Comparison of ENCODE assay signal across 16 cellular contexts in the genomic region with DNA sequence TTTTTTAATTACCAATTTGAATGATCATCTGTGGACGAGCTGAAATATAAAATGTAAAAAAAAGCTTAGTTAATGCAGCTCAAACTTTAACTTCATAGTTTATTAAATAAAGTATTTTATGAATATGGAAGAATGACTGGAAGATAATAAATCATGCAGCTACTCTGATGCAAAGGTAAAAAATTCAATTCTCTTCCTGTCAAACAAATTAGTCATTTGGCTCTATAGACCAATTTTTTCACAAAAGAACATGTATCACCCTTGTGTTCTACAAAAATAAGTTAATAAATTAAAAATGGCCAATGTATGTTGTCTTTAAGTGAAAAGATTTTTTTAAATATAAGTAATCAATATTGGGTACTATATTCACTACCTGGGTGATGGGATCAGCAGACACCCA. TPM values are rescaled to one million over a fixed set of nuclear protein-coding genes. Genes with fewer than 3 reads are reported as not detected.
DNase-seq lines count a peak whose midpoint lies in the region; ATAC-seq, FAIRE-seq and TF ChIP-seq lines count a peak whose summit lies in the region.
"Had no signal": no experiment of that assay in that cellular context is flagged by ENCODE, and none has a peak within 500 bp of the region (broad histone marks: within the 10 kb centered on the region; RNA-seq: fewer than 3 reads in every experiment).

No MANE protein-coding gene starts in this region.

- TF ChIP-seq RAD21 in HepG2 (CRISPR knock-in tag; IDR thresholded peaks at IDR 0.05) = no peak

- H3K4me2 ChIP-seq in PC-3 (ENCODE audit: low read length) (no peak overlapping the region), HepG2 (ENCODE audit: low read depth, low read length) (no peak overlapping the region)
- H3K4me2 ChIP-seq: BLaER1 had no signal

- H3K4me1 ChIP-seq in PC-3 (ENCODE audit: insufficient read depth, low read length) (peaks cover 6% of the 10 kb centered on the region; the same call in 1 of the 2 replicates), HepG2 (ENCODE audit: insufficient read depth, low read length) (no peaks in the 10 kb centered on the region)
- H3K4me1 ChIP-seq: BLaER1, HAP-1 had no signal

- no peaks in the 10 kb centered on the region for H3K79me2 ChIP-seq in PC-3 (ENCODE audit: low read length)
- H3K79me2 ChIP-seq in HepG2 (ENCODE audit: insufficient read depth, low read length) = no peaks in the 10 kb centered on the region

- H3F3A ChIP-seq in PC-3 (ENCODE audit: low read length, unreplicated experiment) = no peaks in the 10 kb centered on the region

- DNase-seq in ELR (ENCODE audit: low read depth) = peak; percentile 38
- peak; percentile 42 for DNase-seq in PC-3
- DNase-seq in dermis blood vessel endothelial cell = peak; percentile 25
- peak; percentile 15 for DNase-seq in iris pigment epithelial cell (ENCODE audit: low read depth)
- no peak for DNase-seq in HepG2 (ENCODE audit: low spot score)
- no peak for DNase-seq in caudate nucleus (lab: John Stamatoyannopoulos, UW)
- DNase-seq: 8988T; CD4-positive, alpha-beta memory T cell; DMS153; DMS79; GF-D8 had no signal

- ATAC-seq in PC-3 (peak; percentile 73), HepG2 (no peak), HG03139 (IDR thresholded peaks at IDR 0.05; ENCODE audit: unreplicated experiment) (no peak), HG02759 (IDR thresholded peaks at IDR 0.05; ENCODE audit: unreplicated experiment) (no peak)

- in situ Hi-C loops in HepG2 (cut with HindIII; ENCODE audit: extremely low pct_ligation_motif_present, low pct_unique_long_range_greater_than_20kb) = no loop called here

- TF ChIP-seq EP300 in HepG2 (IDR thresholded peaks at IDR 0.05; ENCODE audit: low read depth in 2 of 2, low read length in 2 of 2) (no peak), HepG2 (CRISPR knock-in tag; IDR thresholded peaks at IDR 0.05; ENCODE audit: borderline replicate concordance) (no peak)

- H3K36me3 ChIP-seq in PC-3 (ENCODE audit: low read depth, low read length) = peaks cover 27% of the 10 kb centered on the region; the same call in 1 of the 2 replicates
- H3K36me3 ChIP-seq in HepG2 (replicated peaks in 1 of 2; ENCODE audit: control insufficient read depth in 1 of 2, insufficient read depth in 2 of 2, low read length in 2 of 2) = peaks cover 10 to 57% of the 10 kb centered on the region in 2 experiments

- H3K27me3 ChIP-seq in PC-3 (ENCODE audit: low read length) (no peaks in the 10 kb centered on the region), HepG2 (ENCODE audit: control insufficient read depth in 1 of 2, insufficient read depth in 2 of 2, low read length in 2 of 2) (no peaks in the 10 kb centered on the region)
- H3K27me3 ChIP-seq: BLaER1 had no signal

- H3K27ac ChIP-seq in PC-3 (ENCODE audit: low read length) = no peak overlapping the region
- H3K27ac ChIP-seq in HepG2 (ENCODE audit: extremely low read length, insufficient read depth, low read length) = no peak overlapping the region
- no peak overlapping the region for H3K27ac ChIP-seq in caudate nucleus (ENCODE audit: low read depth, low read length)
- H3K27ac ChIP-seq: BLaER1 had no signal

- H3K9ac ChIP-seq in PC-3 (ENCODE audit: low read length) (no peak overlapping the region), HepG2 (ENCODE audit: insufficient read depth, low read depth, low read length) (no peak overlapping the region)
- H3K9ac ChIP-seq: BLaER1 had no signal

- whole genome bisulfite sequencing in HepG2 (ENCODE audit: low lambda C conversion rate) = 96% methylated on average over 1 of the region's 1 CpG

- CTCF ChIA-PET in PC-3 (lab: Charles Lee) = no interaction called here
- CTCF ChIA-PET in HepG2 (lab: Yijun Ruan, JAX; ENCODE audit: low intra/inter-chr PET ratio, low total read pairs) = no interaction called here

- intact Hi-C loops in PC-3 (cut with micrococcal nuclease) = no loop called here
- intact Hi-C loops in HepG2 (cut with micrococcal nuclease; ENCODE audit: unreplicated experiment) = no loop called here

- no peaks in the 10 kb centered on the region for H3K9me3 ChIP-seq in PC-3 (ENCODE audit: low read length)
- H3K9me3 ChIP-seq in HepG2 (ENCODE audit: low read length) = no peaks in the 10 kb centered on the region
- H3K9me3 ChIP-seq: BLaER1, HAP-1 had no signal

- H3K4me3 ChIP-seq in PC-3 (ENCODE audit: low read length) (no peak overlapping the region), HepG2 (replicated peaks in 1 of 3; ENCODE audit: insufficient read depth in 1 of 3, low read depth in 2 of 3, low read length in 3 of 3) (no peak overlapping the region)
- H3K4me3 ChIP-seq: BLaER1, HAP-1 had no signal

- no peak for FAIRE-seq in HepG2 (lab: Jason Lieb, UNC)
- FAIRE-seq: HTR-8/SVneo had no signal

- TF ChIP-seq POLR2A in HepG2 (IDR thresholded peaks at IDR 0.05; ENCODE audit: insufficient read depth in 1 of 2, low read depth in 2 of 2, low read length in 2 of 2) = no peak

- H3K9me2 ChIP-seq in PC-3 (replicated peaks; ENCODE audit: low read length) = no peaks in the 10 kb centered on the region

- no peaks in the 10 kb centered on the region for H4K20me1 ChIP-seq in PC-3 (ENCODE audit: low read length)
- H4K20me1 ChIP-seq in HepG2 (ENCODE audit: insufficient read depth, low read length) = no peaks in the 10 kb centered on the region
- H4K20me1 ChIP-seq: BLaER1 had no signal

- POLR2A ChIA-PET in PC-3 (lab: Charles Lee; ENCODE audit: unreplicated experiment) (interaction anchor here (0.6 kb wide), 1 partner anchor 27 kb away, joined by 18 read pairs; no protein-coding TSS in a partner anchor), HepG2 (lab: Yijun Ruan, JAX) (no interaction called here)

- BruUV-seq in PC-3 (replicated peaks; lab: Mats Ljungman, UMichigan) (no TSS peak), HepG2 (replicated peaks; lab: Mats Ljungman, UMichigan) (no TSS peak)

- TF ChIP-seq CTCF in PC-3 (conservative IDR thresholded peaks at IDR 0.05; ENCODE audit: low read depth, low read length) (no peak), HepG2 (CRISPR knock-in tag; IDR thresholded peaks at IDR 0.05) (no peak)

- H2AFZ ChIP-seq in PC-3 (ENCODE audit: low read length) (no peak overlapping the region), HepG2 (ENCODE audit: low read length) (no peak overlapping the region)

RNA-seq across cellular contexts. Expression of a gene that starts 26.2 kb away (rescaled TPM):
- total RNA-seq in PC-3 (2014; rRNA removed) (29.9 and 43.6 TPM in 2 replicates), dermis blood vessel endothelial cell (26.9 and 46.9 TPM in 2 replicates), HepG2 (2016; rRNA removed; fragmentation: Illumina TruSeq; extraction: Trizol) (95.8 and 128 TPM in 2 replicates)
- total RNA-seq in HepG2 (2016; cell fraction: cytosol; rRNA removed; fragmentation: Illumina TruSeq; extraction: Trizol; ENCODE audit: low read depth) = 30.2 and 32.2 TPM in 2 replicates
- 93.9 and 124 TPM in 2 replicates for total RNA-seq in HepG2 (2016; cell fraction: insoluble cytoplasmic fraction; rRNA removed; fragmentation: Illumina TruSeq; extraction: Trizol)
- total RNA-seq in HepG2 (2016; cell fraction: membrane; rRNA removed; fragmentation: Illumina TruSeq; extraction: Trizol) = 32.7 and 38.7 TPM in 2 replicates
- total RNA-seq in HepG2 (2016; cell fraction: nucleus; rRNA removed; fragmentation: Illumina TruSeq; extraction: Trizol) = 63.2 and 66.3 TPM in 2 replicates
- 28.2 and 38.6 TPM in 2 replicates for polyA plus RNA-seq in HepG2 (2011; rRNA removed)
- 17.6 and 18.4 TPM in 2 replicates for polyA plus RNA-seq in HepG2 (2011; cell fraction: cytosol; rRNA removed)
- 30.3 and 35.7 TPM in 2 replicates for polyA plus RNA-seq in HepG2 (2011; cell fraction: nucleus; rRNA removed)
- polyA plus RNA-seq in HepG2 (2012) = 40.5 and 59.2 TPM in 2 replicates
- polyA plus RNA-seq in HepG2 (2016; cell fraction: cytosol; fragmentation: Illumina TruSeq; extraction: Trizol; ENCODE audit: low read depth) = 23.2 and 23.4 TPM in 2 replicates
- 124 and 130 TPM in 2 replicates for polyA plus RNA-seq in HepG2 (2016; cell fraction: insoluble cytoplasmic fraction; fragmentation: Illumina TruSeq; extraction: Trizol; ENCODE audit: low read depth)
- polyA plus RNA-seq in HepG2 (2016; cell fraction: membrane; fragmentation: Illumina TruSeq; extraction: Trizol; ENCODE audit: low read depth) = 25.9 and 27.7 TPM in 2 replicates
- 118 and 135 TPM in 2 replicates for polyA plus RNA-seq in HepG2 (2016; cell fraction: nucleus; fragmentation: Illumina TruSeq; extraction: Trizol; ENCODE audit: insufficient read depth, low read depth)
- polyA minus RNA-seq in HepG2 (2011; rRNA and poly(A)+ RNA removed; ENCODE audit: low replicate concordance) = 7.3 and 17.5 TPM in 2 replicates
- 10.3 and 17.3 TPM in 2 replicates for polyA minus RNA-seq in HepG2 (2011; cell fraction: cytosol; rRNA and poly(A)+ RNA removed)
- 26.2 and 26.4 TPM in 2 replicates for polyA minus RNA-seq in HepG2 (2011; cell fraction: nucleus; rRNA and poly(A)+ RNA removed)

RNA-seq across cellular contexts. Expression of a gene that starts 27.6 kb away (rescaled TPM):
- total RNA-seq in PC-3 (2014; rRNA removed) = 17.9 and 19.7 TPM in 2 replicates
- total RNA-seq in dermis blood vessel endothelial cell = 36.4 and 44.6 TPM in 2 replicates
- total RNA-seq in HepG2 (2016; rRNA removed; fragmentation: Illumina TruSeq; extraction: Trizol) = 29.0 and 51.1 TPM in 2 replicates
- 23.5 and 24.8 TPM in 2 replicates for total RNA-seq in HepG2 (2016; cell fraction: cytosol; rRNA removed; fragmentation: Illumina TruSeq; extraction: Trizol; ENCODE audit: low read depth)
- total RNA-seq in HepG2 (2016; cell fraction: insoluble cytoplasmic fraction; rRNA removed; fragmentation: Illumina TruSeq; extraction: Trizol) = 31.0 and 53.0 TPM in 2 replicates
- total RNA-seq in HepG2 (2016; cell fraction: membrane; rRNA removed; fragmentation: Illumina TruSeq; extraction: Trizol) = 24.4 and 24.7 TPM in 2 replicates
- total RNA-seq in HepG2 (2016; cell fraction: nucleus; rRNA removed; fragmentation: Illumina TruSeq; extraction: Trizol) = 45.9 and 47.6 TPM in 2 replicates
- polyA plus RNA-seq in HepG2 (2011; rRNA removed) = 24.5 and 27.8 TPM in 2 replicates
- polyA plus RNA-seq in HepG2 (2011; cell fraction: cytosol; rRNA removed) = 10.7 and 18.2 TPM in 2 replicates
- polyA plus RNA-seq in HepG2 (2011; cell fraction: nucleus; rRNA removed) = 6.3 and 8.1 TPM in 2 replicates
- polyA plus RNA-seq in HepG2 (2012) = 21.9 and 24.5 TPM in 2 replicates
- polyA plus RNA-seq in HepG2 (2016; cell fraction: cytosol; fragmentation: Illumina TruSeq; extraction: Trizol; ENCODE audit: low read depth) = 14.4 and 17.4 TPM in 2 replicates
- 25.0 and 27.4 TPM in 2 replicates for polyA plus RNA-seq in HepG2 (2016; cell fraction: insoluble cytoplasmic fraction; fragmentation: Illumina TruSeq; extraction: Trizol; ENCODE audit: low read depth)
- polyA plus RNA-seq in HepG2 (2016; cell fraction: membrane; fragmentation: Illumina TruSeq; extraction: Trizol; ENCODE audit: low read depth) = 14.3 and 16.1 TPM in 2 replicates
- 56.0 and 59.6 TPM in 2 replicates for polyA plus RNA-seq in HepG2 (2016; cell fraction: nucleus; fragmentation: Illumina TruSeq; extraction: Trizol; ENCODE audit: insufficient read depth, low read depth)
- polyA minus RNA-seq in HepG2 (2011; rRNA and poly(A)+ RNA removed; ENCODE audit: low replicate concordance) = 5.3 and 9.5 TPM in 2 replicates
- polyA minus RNA-seq in HepG2 (2011; cell fraction: cytosol; rRNA and poly(A)+ RNA removed) = 6.9 and 12.7 TPM in 2 replicates
- polyA minus RNA-seq in HepG2 (2011; cell fraction: nucleus; rRNA and poly(A)+ RNA removed) = 22.5 and 42.6 TPM in 2 replicates

RNA-seq across cellular contexts. Expression of a gene that starts 32.7 kb away (rescaled TPM):
- total RNA-seq in PC-3 (2014; rRNA removed) (16.8 and 18.1 TPM in 2 replicates), dermis blood vessel endothelial cell (44.6 and 49.0 TPM in 2 replicates), HepG2 (2016; rRNA removed; fragmentation: Illumina TruSeq; extraction: Trizol) (33.9 and 35.0 TPM in 2 replicates)
- total RNA-seq in HepG2 (2016; cell fraction: cytosol; rRNA removed; fragmentation: Illumina TruSeq; extraction: Trizol; ENCODE audit: low read depth) = 21.9 and 24.9 TPM in 2 replicates
- 34.1 and 34.7 TPM in 2 replicates for total RNA-seq in HepG2 (2016; cell fraction: insoluble cytoplasmic fraction; rRNA removed; fragmentation: Illumina TruSeq; extraction: Trizol)
- 32.8 and 34.4 TPM in 2 replicates for total RNA-seq in HepG2 (2016; cell fraction: membrane; rRNA removed; fragmentation: Illumina TruSeq; extraction: Trizol)
- total RNA-seq in HepG2 (2016; cell fraction: nucleus; rRNA removed; fragmentation: Illumina TruSeq; extraction: Trizol) = 67.4 and 70.1 TPM in 2 replicates
- 52.1 and 63.6 TPM in 2 replicates for polyA plus RNA-seq in HepG2 (2011; rRNA removed)
- 26.4 and 30.4 TPM in 2 replicates for polyA plus RNA-seq in HepG2 (2011; cell fraction: cytosol; rRNA removed)
- polyA plus RNA-seq in HepG2 (2011; cell fraction: nucleus; rRNA removed) = 65.9 and 69.3 TPM in 2 replicates
- polyA plus RNA-seq in HepG2 (2012) = 24.2 and 31.8 TPM in 2 replicates
- polyA plus RNA-seq in HepG2 (2016; cell fraction: cytosol; fragmentation: Illumina TruSeq; extraction: Trizol; ENCODE audit: low read depth) = 9.6 and 10.8 TPM in 2 replicates
- 40.7 and 43.9 TPM in 2 replicates for polyA plus RNA-seq in HepG2 (2016; cell fraction: insoluble cytoplasmic fraction; fragmentation: Illumina TruSeq; extraction: Trizol; ENCODE audit: low read depth)
- 18.8 and 21.7 TPM in 2 replicates for polyA plus RNA-seq in HepG2 (2016; cell fraction: membrane; fragmentation: Illumina TruSeq; extraction: Trizol; ENCODE audit: low read depth)
- 73.4 and 78.0 TPM in 2 replicates for polyA plus RNA-seq in HepG2 (2016; cell fraction: nucleus; fragmentation: Illumina TruSeq; extraction: Trizol; ENCODE audit: insufficient read depth, low read depth)
- polyA minus RNA-seq in HepG2 (2011; rRNA and poly(A)+ RNA removed; ENCODE audit: low replicate concordance) = 19.3 and 30.9 TPM in 2 replicates
- 14.4 and 20.3 TPM in 2 replicates for polyA minus RNA-seq in HepG2 (2011; cell fraction: cytosol; rRNA and poly(A)+ RNA removed)
- polyA minus RNA-seq in HepG2 (2011; cell fraction: nucleus; rRNA and poly(A)+ RNA removed) = 154 and 170 TPM in 2 replicates

Comparison
In these comparisons a context has a peak if more than half of its experiments do, and no peak if none do; other contexts are left out.
1. DNase-seq: peak in ELR (single experiment), PC-3 (single experiment), dermis blood vessel endothelial cell (single experiment) and iris pigment epithelial cell (single experiment); none in HepG2 (single experiment) and caudate nucleus (0 of 61).